In genomic region chr17:80424878-80425765, GRCh38 we compare ENCODE assay signal across 20 cellular contexts. TPM values are rescaled to one million over a fixed set of nuclear protein-coding genes. Genes with fewer than 3 reads are reported as not detected.
DNase-seq lines count a peak whose midpoint lies in the region; ATAC-seq lines count a peak whose summit lies in the region.
"Had no signal": no experiment of that assay in that cellular context is flagged by ENCODE, and none has a peak within 500 bp of the region (broad histone marks: within the 10 kb centered on the region; RNA-seq: fewer than 3 reads in every experiment).

No MANE protein-coding gene starts in this region.

- H3K9me3 Mint-ChIP-seq in stimulated activated naive B cell treated with anti-CD40 and anti-IgM and Interleukin-4, amounts not matched to agents 10 μg/mL and 1 μg/mL and 100 μg/mL, for 72 hours: no peaks in the 10 kb centered on the region
- H3K9me3 Mint-ChIP-seq: activated T-helper 17 cell treated with anti-CD3 and anti-CD28 coated beads, Interleukin-2, amount 50 U/mL, for 72 hours had no signal

- H3K4me1 Mint-ChIP-seq in stimulated activated naive B cell treated with anti-CD40 and anti-IgM and Interleukin-4, amounts not matched to agents 10 μg/mL and 1 μg/mL and 100 μg/mL, for 72 hours: peaks cover 29 to 39% of the 10 kb centered on the region in 2 donors
- H3K4me1 Mint-ChIP-seq: activated T-helper 17 cell treated with anti-CD3 and anti-CD28 coated beads, Interleukin-2, amount 50 U/mL, for 72 hours had no signal

- no peaks in the 10 kb centered on the region for H3K27me3 Mint-ChIP-seq in stimulated activated naive B cell treated with anti-CD40 and anti-IgM and Interleukin-4, amounts not matched to agents 10 μg/mL and 1 μg/mL and 100 μg/mL, for 72 hours
- H3K27me3 Mint-ChIP-seq: activated naive CD8-positive, alpha-beta T cell; activated T-helper 17 cell treated with anti-CD3 and anti-CD28 coated beads, Interleukin-2, amount 50 U/mL, for 72 hours had no signal

- H3K27ac Mint-ChIP-seq in stimulated activated naive B cell treated with anti-CD40 and anti-IgM and Interleukin-4, amounts not matched to agents 10 μg/mL and 1 μg/mL and 100 μg/mL, for 72 hours: peak overlapping the region; percentile 14
- H3K27ac Mint-ChIP-seq: activated naive CD8-positive, alpha-beta T cell had no signal

- H3K4me3 Mint-ChIP-seq in stimulated activated naive B cell treated with anti-CD40 and anti-IgM and Interleukin-4, amounts not matched to agents 10 μg/mL and 1 μg/mL and 100 μg/mL, for 72 hours: no peak overlapping the region
- H3K4me3 Mint-ChIP-seq: activated naive CD8-positive, alpha-beta T cell; activated T-helper 17 cell treated with anti-CD3 and anti-CD28 coated beads, Interleukin-2, amount 50 U/mL, for 72 hours had no signal

- peaks cover 6 to 7% of the 10 kb centered on the region in 2 donors for H3K36me3 Mint-ChIP-seq in stimulated activated naive B cell treated with anti-CD40 and anti-IgM and Interleukin-4, amounts not matched to agents 10 μg/mL and 1 μg/mL and 100 μg/mL, for 72 hours
- H3K36me3 Mint-ChIP-seq: activated naive CD8-positive, alpha-beta T cell had no signal

- ATAC-seq in stimulated activated naive B cell treated with anti-CD40 and anti-IgM and Interleukin-4, amounts not matched to agents 10 μg/mL and 1 μg/mL and 100 μg/mL, for 72 hours (replicated peaks): no peak
- ATAC-seq in GM19463 (IDR thresholded peaks at IDR 0.05; ENCODE audit: unreplicated experiment): no peak
- ATAC-seq in GM18502 (IDR thresholded peaks at IDR 0.05; ENCODE audit: poor library complexity, unreplicated experiment): no peak
- ATAC-seq: activated T-helper 17 cell treated with anti-CD3 and anti-CD28 coated beads, Interleukin-2, amount 50 U/mL, for 72 hours; HCT116 had no signal

- peak; percentile 36 for DNase-seq in NCI-H82 (lab: John Stamatoyannopoulos, UW)
- no peak for DNase-seq in NCI-H82 treated with DMSO at 0.1 percent for 48 hours (lab: John Stamatoyannopoulos, UW; ENCODE audit: unreplicated experiment)
- DNase-seq in HuH-7.5 (ENCODE audit: low spot score): peak; percentile 25
- DNase-seq in iPS-NIHi11 (ENCODE audit: low spot score): peak; percentile 34
- no peak for DNase-seq in stimulated activated naive B cell treated with anti-CD40 and anti-IgM and Interleukin-4, amounts not matched to agents 10 μg/mL and 1 μg/mL and 100 μg/mL, for 72 hours
- DNase-seq in cerebellum (ENCODE audit: low spot score): no peak
- DNase-seq: activated CD4-positive, alpha-beta T cell treated with anti-CD3 and anti-CD28 coated beads for 48 hours; effector memory CD4-positive, alpha-beta T cell; NCI-H1417 treated with DMSO at 0.1 percent for 48 hours; NCI-H526 treated with DMSO at 0.1 percent for 48 hours; Right ventricle myocardium superior; stimulated activated CD4-positive, alpha-beta T cell treated with anti-CD3 and anti-CD28 coated beads, Interleukin-12 subunit alpha, Interleukin-12 subunit beta, amount 100 ng/mL, for 4 hours; T-helper 1 cell had no signal

RNA-seq across cellular contexts. Expression of gene ENDOV, which starts 10.2 kb away (rescaled TPM):
- 23.6 TPM for total RNA-seq in cerebellum

RNA-seq across cellular contexts. Expression of gene NPTX1, which starts 51.3 kb away (rescaled TPM):
- total RNA-seq in cerebellum: 17.9 TPM
- total RNA-seq: MCF 10A, renal cortical epithelial cell, Right ventricle myocardium superior had no signal

Comparison
In these comparisons a context has a peak if more than half of its experiments do, and no peak if none do; other contexts are left out.
1. DNase-seq: peak in NCI-H82 (single experiment), HuH-7.5 (single experiment) and iPS-NIHi11 (single experiment); none in NCI-H82 treated with DMSO at 0.1 percent for 48 hours (single experiment), stimulated activated naive B cell treated with anti-CD40 and anti-IgM and Interleukin-4, amounts not matched to agents 10 μg/mL and 1 μg/mL and 100 μg/mL, for 72 hours (single experiment) and cerebellum (single experiment).